8 cellular contexts compared by ENCODE assay signal in genomic region chr18:3380384-3380961, GRCh38.
DNase-seq lines count a peak whose midpoint lies in the region; ATAC-seq, FAIRE-seq and TF ChIP-seq lines count a peak whose summit lies in the region.

No MANE protein-coding gene starts in this region.

- H3K27me3 ChIP-seq in keratinocyte (ENCODE audit: control insufficient read depth, extremely low read depth, insufficient read depth, low read length) = no peaks in the 10 kb centered on the region
- H3K27me3 ChIP-seq in MM.1S (replicated peaks; ENCODE audit: insufficient read depth, low read length) = no peaks in the 10 kb centered on the region
- H3K27me3 ChIP-seq in adrenal gland = no peaks in the 10 kb centered on the region

- H3K9me1 ChIP-seq in keratinocyte (ENCODE audit: control insufficient read depth, extremely low read depth, insufficient read depth, low read length) = no peaks in the 10 kb centered on the region

- H3K9ac ChIP-seq in keratinocyte (ENCODE audit: control insufficient read depth, extremely low read depth, insufficient read depth, low read length) (no peak overlapping the region), MM.1S (ENCODE audit: low read length) (no peak overlapping the region)

- H3K4me3 ChIP-seq in keratinocyte (ENCODE audit: control insufficient read depth in 2 of 3, extremely low read depth in 1 of 3, insufficient read depth in 2 of 3, low read depth in 1 of 3, low read length in 3 of 3) (no peak overlapping the region), MM.1S (ENCODE audit: low read length) (no peak overlapping the region), adrenal gland (peak overlapping the region in 1 of 4 donors; percentile 3)

- intact Hi-C loops in adrenal gland (cut with DNase I) = no loop called here

- H3K4me3 Mint-ChIP-seq in WTC11 = no peak overlapping the region

- DNase-seq in CD1c-positive myeloid dendritic cell (ENCODE audit: extremely low spot score) (peak; percentile 5), HCEC 1CT (peak; percentile 90), WTC11 (ENCODE audit: low spot score) (no peak), keratinocyte (ENCODE audit: low read depth, low spot score) (no peak), MM.1S (no peak), adrenal gland (no peak), SKM-1 treated with dmso at 0.1 percent for 144 hours (lab: John Stamatoyannopoulos, UW; ENCODE audit: unreplicated experiment) (no peak)

- no peak for TF ChIP-seq POLR2A in adrenal gland (IDR thresholded peaks at IDR 0.05)

- H3K9me3 Mint-ChIP-seq in WTC11 = peaks cover 5% of the 10 kb centered on the region; the same call in 1 of the 2 replicates

- H3K79me2 ChIP-seq in keratinocyte (ENCODE audit: control insufficient read depth, insufficient read depth, low read length) = no peaks in the 10 kb centered on the region
- no peaks in the 10 kb centered on the region for H3K79me2 ChIP-seq in MM.1S (ENCODE audit: low read length)

- H3K9me3 ChIP-seq in keratinocyte (ENCODE audit: control insufficient read depth, low read depth, low read length) (no peaks in the 10 kb centered on the region), MM.1S (replicated peaks; ENCODE audit: insufficient read depth, low read length) (no peaks in the 10 kb centered on the region), adrenal gland (replicated peaks in 1 of 3) (no peaks in the 10 kb centered on the region)

- H3K36me3 ChIP-seq in keratinocyte (ENCODE audit: control insufficient read depth in 2 of 2, extremely low read depth in 1 of 2, insufficient read depth in 2 of 2, low read length in 2 of 2) = no peaks in the 10 kb centered on the region
- no peaks in the 10 kb centered on the region for H3K36me3 ChIP-seq in MM.1S (replicated peaks; ENCODE audit: insufficient read depth, low read length)
- H3K36me3 ChIP-seq in adrenal gland (replicated peaks in 1 of 2) = no peaks in the 10 kb centered on the region

- dilution Hi-C loops in keratinocyte (cut with MboI; ENCODE audit: extremely low pct_ligation_motif_present, low sequenced_read_pairs) = no loop called here

- no peak for TF ChIP-seq CTCF in WTC11 (IDR thresholded peaks at IDR 0.05)
- peak; percentile 37 to 49 (median 49) for TF ChIP-seq CTCF in keratinocyte (optimal IDR thresholded peaks at IDR 0.05 in 1 of 3, IDR thresholded peaks at IDR 0.05 in 1 of 3, conservative IDR thresholded peaks at IDR 0.05 in 1 of 3; ENCODE audit: extremely low read depth in 1 of 3, insufficient read depth in 2 of 3, low read length in 3 of 3)
- no peak for TF ChIP-seq CTCF in MM.1S (IDR thresholded peaks at IDR 0.05; ENCODE audit: low read length)
- no peak for TF ChIP-seq CTCF in adrenal gland (IDR thresholded peaks at IDR 0.05)

- H3K27me3 Mint-ChIP-seq in WTC11 (ENCODE audit: low read depth) = no peaks in the 10 kb centered on the region

- H3K4me1 Mint-ChIP-seq in WTC11 = peaks cover 15% of the 10 kb centered on the region

- H3K36me3 Mint-ChIP-seq in WTC11 = no peaks in the 10 kb centered on the region

- no peaks in the 10 kb centered on the region for H3K9me2 ChIP-seq in MM.1S (replicated peaks; ENCODE audit: insufficient read depth, low read length)

- FAIRE-seq in keratinocyte (lab: Jason Lieb, UNC) = peak; percentile 77

- H3K27ac ChIP-seq in keratinocyte (ENCODE audit: control insufficient read depth, insufficient read depth, low read length) (peak overlapping the region; percentile 44), MM.1S (ENCODE audit: low read length) (no peak overlapping the region), adrenal gland (no peak overlapping the region)

- no peaks in the 10 kb centered on the region for H3F3A ChIP-seq in MM.1S (ENCODE audit: insufficient read depth, low read length)

- no peaks in the 10 kb centered on the region for H4K20me1 ChIP-seq in keratinocyte (ENCODE audit: control insufficient read depth, extremely low read depth, insufficient read depth, low read length)
- H4K20me1 ChIP-seq in MM.1S (ENCODE audit: insufficient read depth, low read length) = no peaks in the 10 kb centered on the region

- ATAC-seq in WTC11 (0 out of 2 replicates have a peak, but pooled peaks have one; percentile 32), HG03457 (IDR thresholded peaks at IDR 0.05; ENCODE audit: unreplicated experiment) (no peak)

- H3K4me1 ChIP-seq in keratinocyte (ENCODE audit: control insufficient read depth, extremely low read depth, insufficient read depth, low read length) (peaks cover 16% of the 10 kb centered on the region), MM.1S (ENCODE audit: low read length) (no peaks in the 10 kb centered on the region), adrenal gland (replicated peaks in 1 of 2) (no peaks in the 10 kb centered on the region)

- POLR2A ChIA-PET in WTC11 (lab: Charles Lee) = no interaction called here

- H2AFZ ChIP-seq in keratinocyte (ENCODE audit: control insufficient read depth, low read length) (peak overlapping the region; percentile 8), MM.1S (ENCODE audit: low read length) (no peak overlapping the region)

- H3K27ac Mint-ChIP-seq in WTC11 = no peak overlapping the region; the same call in 1 of the 2 replicates

- 64 to 78% (median 70%) methylated on average over 10 of the region's 10 CpGs for WGBS in adrenal gland, 4 donors

- peak overlapping the region; percentile 33 for H3K4me2 ChIP-seq in keratinocyte (ENCODE audit: control insufficient read depth, extremely low read depth, insufficient read depth, low read depth, low read length)
- H3K4me2 ChIP-seq in MM.1S (ENCODE audit: low read depth, low read length) = no peak overlapping the region

- CTCF ChIA-PET in WTC11 (lab: Charles Lee) = interaction anchor here (0.7 kb wide), 1 partner anchor 12 kb away, joined by 3 read pairs; no protein-coding TSS in a partner anchor

TF ChIP-seq in WTC11, 78 proteins besides CTCF, POLR2A, EP300 and RAD21:
- no peak for TF ChIP-seq ETV6 (CRISPR knock-in tag; IDR thresholded peaks at IDR 0.05)
- no peak for TF ChIP-seq ZNF671 (CRISPR knock-in tag; IDR thresholded peaks at IDR 0.05)

Comparison
In these comparisons a context has a peak if more than half of its experiments do, and no peak if none do; other contexts are left out.
1. DNase-seq: peak in CD1c-positive myeloid dendritic cell (single experiment) and HCEC 1CT (single experiment); none in WTC11 (single experiment), keratinocyte (single experiment), MM.1S (single experiment), adrenal gland (0 of 7) and SKM-1 treated with dmso at 0.1 percent for 144 hours (single experiment).
2. CTCF ChIP-seq: peak in keratinocyte (3 of 3); none in WTC11 (single experiment), MM.1S (single experiment) and adrenal gland (0 of 6).